ENCODE assay signal across 8 cellular contexts in genomic region chrX:72018277-72019112, GRCh38.
A peak's percentile ranks its signal among the peaks of the same experiment; 100 is the strongest.
DNase-seq lines count a peak whose midpoint lies in the region; ATAC-seq and TF ChIP-seq lines count a peak whose summit lies in the region.

No MANE protein-coding gene starts in this region.

- intact Hi-C loops in Right ventricle myocardium inferior (cut with DNase I), result loop anchor here (1.0 to 5.0 kb wide), 2 partner anchors 108 to 164 kb away; partner anchors contain the start of gene PIN4

- in situ Hi-C loops in KBM-7 (cut with MboI; ENCODE audit: low pct_unique_long_range_greater_than_20kb, low sequenced_read_pairs), result no loop called here

- peaks cover 44% of the 10 kb centered on the region for H3K27me3 Mint-ChIP-seq in activated naive CD8-positive, alpha-beta T cell treated with anti-CD3 and anti-CD28 coated beads for 36 hours

- H3K4me1 Mint-ChIP-seq in activated naive CD8-positive, alpha-beta T cell treated with anti-CD3 and anti-CD28 coated beads for 36 hours, result peaks cover 12% of the 10 kb centered on the region

- no peaks in the 10 kb centered on the region for H3K9me3 Mint-ChIP-seq in activated naive CD8-positive, alpha-beta T cell treated with anti-CD3 and anti-CD28 coated beads for 36 hours

- H3K4me3 ChIP-seq in tibial nerve, result peak overlapping the region in 3 of 4 donors; percentile 21 to 42 (median 25)

- H3K36me3 Mint-ChIP-seq in activated naive CD8-positive, alpha-beta T cell treated with anti-CD3 and anti-CD28 coated beads for 36 hours, result no peaks in the 10 kb centered on the region

- TF ChIP-seq POLR2A in tibial nerve (IDR thresholded peaks at IDR 0.05), result peak in 1 of 2 donors; percentile 38

- H3K27ac Mint-ChIP-seq in activated naive CD8-positive, alpha-beta T cell treated with anti-CD3 and anti-CD28 coated beads for 36 hours, result no peak overlapping the region

- ATAC-seq in GM21381 (IDR thresholded peaks at IDR 0.05; ENCODE audit: unreplicated experiment) (peak; percentile 66), Right ventricle myocardium inferior (peak; percentile 98)

- no peak overlapping the region for H3K4me3 Mint-ChIP-seq in activated naive CD8-positive, alpha-beta T cell treated with anti-CD3 and anti-CD28 coated beads for 36 hours

- no peaks in the 10 kb centered on the region for H3K9me3 ChIP-seq in tibial nerve

- DNase-seq in COR-L47 (lab: John Stamatoyannopoulos, UW) (peak; percentile 31), KBM-7 (peak; percentile 89), SKM-1 treated with dmso at 0.1 percent for 144 hours (lab: John Stamatoyannopoulos, UW; ENCODE audit: unreplicated experiment) (peak; percentile 70), Right ventricle myocardium inferior (ENCODE audit: missing footprints) (peak; percentile 91), pons (ENCODE audit: low spot score) (peak; percentile 53), tibial nerve (ENCODE audit: low spot score in 2 of 2) (peak; percentile 41 to 64)
- peak; percentile 83 for DNase-seq in activated naive CD8-positive, alpha-beta T cell treated with anti-CD3 and anti-CD28 coated beads for 36 hours

- TF ChIP-seq CTCF in tibial nerve (IDR thresholded peaks at IDR 0.05), result peak; percentile 68 to 92 (median 88)

- 33 to 41% methylated on average over 5 to 61 of the region's 70 CpGs for WGBS in tibial nerve, 2 donors

- H3K27me3 ChIP-seq in tibial nerve, result no peaks in the 10 kb centered on the region

- H3K4me1 ChIP-seq in tibial nerve, result peaks cover 0 to 21% (median 2%) of the 10 kb centered on the region in 4 donors

- peak overlapping the region; percentile 44 to 84 (median 70) for H3K27ac ChIP-seq in tibial nerve

- TF ChIP-seq EP300 in tibial nerve (IDR thresholded peaks at IDR 0.05), result peak in 1 of 2 donors; percentile 56

- H3K36me3 ChIP-seq in tibial nerve, result no peaks in the 10 kb centered on the region

Comparison
In these comparisons a context has a peak if more than half of its experiments do, and no peak if none do; other contexts are left out.
1. Peak in every context shown above with its lines: DNase-seq, ATAC-seq, H3K4me3 ChIP-seq and H3K27ac ChIP-seq.
2. DNase-seq: peak in every context shown above with its lines; median percentile 91 in Right ventricle myocardium inferior; 89 in KBM-7; 83 in activated naive CD8-positive, alpha-beta T cell treated with anti-CD3 and anti-CD28 coated beads for 36 hours; 70 in SKM-1 treated with dmso at 0.1 percent for 144 hours; 53 in pons; 52 in tibial nerve; 31 in COR-L47.